Comparison of ENCODE assay signal across 8 cellular contexts in genomic region chr3:36843065-36844051, GRCh38.
DNase-seq lines count a peak whose midpoint lies in the region; ATAC-seq and TF ChIP-seq lines count a peak whose summit lies in the region.

No MANE protein-coding gene starts in this region.

- peak; percentile 81 for ATAC-seq in HG02610 (IDR thresholded peaks at IDR 0.05; ENCODE audit: unreplicated experiment)

- H3K4me3 Mint-ChIP-seq in glutamatergic neuron (ENCODE audit: unreplicated experiment) = no peak overlapping the region

- peak; percentile 76 for TF ChIP-seq CTCF in glutamatergic neuron (IDR thresholded peaks at IDR 0.05; ENCODE audit: partially characterized antibody, unreplicated experiment)

- peaks cover 6% of the 10 kb centered on the region for H3K4me1 Mint-ChIP-seq in glutamatergic neuron (ENCODE audit: low read depth, unreplicated experiment)

- H3K27me3 Mint-ChIP-seq in glutamatergic neuron (ENCODE audit: unreplicated experiment) = peaks cover 3% of the 10 kb centered on the region

- H3K36me3 Mint-ChIP-seq in glutamatergic neuron (ENCODE audit: unreplicated experiment) = peaks cover 17% of the 10 kb centered on the region

- DNase-seq in NK-92 treated with Interleukin-12 subunit alpha and Interleukin-12 subunit beta, amount 100 ng/mL, for 24 hours (lab: John Stamatoyannopoulos, UW) = peak; percentile 3
- DNase-seq in NK-92 (lab: John Stamatoyannopoulos, UW; ENCODE audit: unreplicated experiment) (no peak), NOMO-1 (lab: John Stamatoyannopoulos, UW; ENCODE audit: unreplicated experiment in 2 of 2) (peak; percentile 8 to 18), activated T-cell treated with anti-CD3 and anti-CD28 coated beads for 24 hours (ENCODE audit: low read depth) (peak; percentile 29), glutamatergic neuron (peak; percentile 80), NCI-H446 (lab: John Stamatoyannopoulos, UW) (no peak)
- DNase-seq in stimulated activated CD4-positive, alpha-beta T cell treated with anti-CD3 and anti-CD28 coated beads, Interleukin-4, amount 100 ng/mL, for 24 hours = peak; percentile 71

- H3K9me3 Mint-ChIP-seq in glutamatergic neuron (ENCODE audit: unreplicated experiment) = peaks cover 3% of the 10 kb centered on the region

- peak overlapping the region; percentile 20 for H3K27ac Mint-ChIP-seq in glutamatergic neuron (ENCODE audit: unreplicated experiment)

Comparison
In these comparisons a context has a peak if more than half of its experiments do, and no peak if none do; other contexts are left out.
1. DNase-seq: peak in NK-92 treated with Interleukin-12 subunit alpha and Interleukin-12 subunit beta, amount 100 ng/mL, for 24 hours (single experiment), NOMO-1 (2 of 2), activated T-cell treated with anti-CD3 and anti-CD28 coated beads for 24 hours (single experiment), glutamatergic neuron (single experiment) and stimulated activated CD4-positive, alpha-beta T cell treated with anti-CD3 and anti-CD28 coated beads, Interleukin-4, amount 100 ng/mL, for 24 hours (single experiment); none in NK-92 (single experiment) and NCI-H446 (0 of 2).